Comparison of ENCODE assay signal across 1 cellular context in the genomic region with DNA sequence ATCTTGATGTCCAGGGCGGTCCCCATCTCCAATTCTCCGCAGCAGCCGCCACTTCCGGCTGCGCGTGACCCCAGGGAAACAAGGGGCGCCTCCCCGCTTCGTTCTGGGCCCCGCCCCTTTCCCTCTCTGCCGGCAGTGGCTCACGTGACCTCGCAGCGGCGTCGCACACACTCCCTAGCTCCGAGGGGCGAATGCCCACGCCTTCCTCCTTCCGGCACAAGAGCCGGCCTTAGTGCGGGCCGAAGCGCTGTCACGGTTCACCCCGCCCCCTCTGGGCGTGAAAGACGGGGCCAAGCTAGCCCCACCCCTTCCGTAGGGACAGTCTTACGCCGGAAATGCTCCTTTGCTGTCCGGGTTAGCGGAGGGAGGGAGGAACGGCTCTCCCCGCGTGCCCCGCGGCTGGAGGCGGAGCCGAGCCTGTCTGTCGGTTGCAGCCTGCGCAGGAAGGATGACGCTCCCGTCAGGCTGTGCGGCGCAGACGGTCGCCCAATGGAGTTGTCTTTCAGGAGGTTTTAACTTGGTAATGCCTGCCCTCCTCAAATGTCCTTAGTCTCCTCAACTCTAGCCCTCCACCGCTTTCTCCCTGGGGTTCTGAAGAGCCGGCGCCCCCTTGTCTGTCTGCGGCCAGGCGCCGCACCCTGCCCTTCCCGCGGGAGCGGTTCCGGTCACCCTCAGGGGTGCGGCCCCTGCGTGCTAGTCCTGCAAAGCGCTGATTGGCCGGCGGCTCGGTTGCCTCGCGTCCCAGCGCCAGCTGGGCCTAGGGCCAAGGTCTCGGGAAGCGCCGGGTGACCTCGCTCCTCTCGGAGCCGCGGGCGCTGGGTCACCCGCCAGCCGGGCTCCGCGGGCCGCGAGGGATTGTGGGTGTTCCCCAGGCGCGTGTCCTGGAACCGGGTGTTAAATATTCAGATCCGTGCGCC.
TF ChIP-seq lines count a peak whose summit lies in the region.

A gene (minus strand): TSS at position 66 of the 917 bp plus-strand sequence. CDS start 40 bp downstream, at position 26.

TF ChIP-seq in GM12878, 131 proteins besides CTCF, POLR2A, EP300 and RAD21 (continued from another document and continues in another):
- TF ChIP-seq, protein P1, sequence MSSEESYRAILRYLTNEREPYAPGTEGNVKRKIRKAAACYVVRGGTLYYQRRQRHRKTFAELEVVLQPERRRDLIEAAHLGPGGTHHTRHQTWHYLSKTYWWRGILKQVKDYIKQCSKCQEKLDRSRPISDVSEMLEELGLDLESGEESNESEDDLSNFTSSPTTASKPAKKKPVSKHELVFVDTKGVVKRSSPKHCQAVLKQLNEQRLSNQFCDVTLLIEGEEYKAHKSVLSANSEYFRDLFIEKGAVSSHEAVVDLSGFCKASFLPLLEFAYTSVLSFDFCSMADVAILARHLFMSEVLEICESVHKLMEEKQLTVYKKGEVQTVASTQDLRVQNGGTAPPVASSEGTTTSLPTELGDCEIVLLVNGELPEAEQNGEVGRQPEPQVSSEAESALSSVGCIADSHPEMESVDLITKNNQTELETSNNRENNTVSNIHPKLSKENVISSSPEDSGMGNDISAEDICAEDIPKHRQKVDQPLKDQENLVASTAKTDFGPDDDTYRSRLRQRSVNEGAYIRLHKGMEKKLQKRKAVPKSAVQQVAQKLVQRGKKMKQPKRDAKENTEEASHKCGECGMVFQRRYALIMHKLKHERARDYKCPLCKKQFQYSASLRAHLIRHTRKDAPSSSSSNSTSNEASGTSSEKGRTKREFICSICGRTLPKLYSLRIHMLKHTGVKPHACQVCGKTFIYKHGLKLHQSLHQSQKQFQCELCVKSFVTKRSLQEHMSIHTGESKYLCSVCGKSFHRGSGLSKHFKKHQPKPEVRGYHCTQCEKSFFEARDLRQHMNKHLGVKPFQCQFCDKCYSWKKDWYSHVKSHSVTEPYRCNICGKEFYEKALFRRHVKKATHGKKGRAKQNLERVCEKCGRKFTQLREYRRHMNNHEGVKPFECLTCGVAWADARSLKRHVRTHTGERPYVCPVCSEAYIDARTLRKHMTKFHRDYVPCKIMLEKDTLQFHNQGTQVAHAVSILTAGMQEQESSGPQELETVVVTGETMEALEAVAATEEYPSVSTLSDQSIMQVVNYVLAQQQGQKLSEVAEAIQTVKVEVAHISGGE (CRISPR knock-in tag; IDR thresholded peaks at IDR 0.05) = peak; percentile 76
- TF ChIP-seq, protein P2, sequence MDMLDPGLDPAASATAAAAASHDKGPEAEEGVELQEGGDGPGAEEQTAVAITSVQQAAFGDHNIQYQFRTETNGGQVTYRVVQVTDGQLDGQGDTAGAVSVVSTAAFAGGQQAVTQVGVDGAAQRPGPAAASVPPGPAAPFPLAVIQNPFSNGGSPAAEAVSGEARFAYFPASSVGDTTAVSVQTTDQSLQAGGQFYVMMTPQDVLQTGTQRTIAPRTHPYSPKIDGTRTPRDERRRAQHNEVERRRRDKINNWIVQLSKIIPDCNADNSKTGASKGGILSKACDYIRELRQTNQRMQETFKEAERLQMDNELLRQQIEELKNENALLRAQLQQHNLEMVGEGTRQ (IDR thresholded peaks at IDR 0.05; ENCODE audit: borderline replicate concordance, low read depth, low read length) = peak; percentile 87
- TF ChIP-seq HCFC1 (IDR thresholded peaks at IDR 0.05; ENCODE audit: low read length) (peak; percentile 61), NFIC (IDR thresholded peaks at IDR 0.05; ENCODE audit: low read depth, low read length) (no peak), TCF12 (IDR thresholded peaks at IDR 0.05; ENCODE audit: low read depth, low read length) (peak; percentile 59), MEF2B (IDR thresholded peaks at IDR 0.05; ENCODE audit: partially characterized antibody, poor library complexity, severe bottlenecking) (peak; percentile 25), SIN3A (IDR thresholded peaks at IDR 0.05; ENCODE audit: low read depth, low read length) (peak; percentile 48), YY1 (IDR thresholded peaks at IDR 0.05; ENCODE audit: low read depth, low read length) (peak; percentile 84), MYB (IDR thresholded peaks at IDR 0.05; ENCODE audit: borderline replicate concordance, low read depth, low read length) (no peak), CREB1 (IDR thresholded peaks at IDR 0.05; ENCODE audit: low read depth) (peak; percentile 64; the same call in 1 of the 2 replicates), BRCA1 (IDR thresholded peaks at IDR 0.05; ENCODE audit: low read depth, low read length) (no peak), KDM1A (IDR thresholded peaks at IDR 0.05; ENCODE audit: borderline replicate concordance) (no peak), TBL1XR1 (IDR thresholded peaks at IDR 0.05; ENCODE audit: low read depth, low read length) (no peak), ZNF207 (IDR thresholded peaks at IDR 0.05; ENCODE audit: borderline replicate concordance) (peak; percentile 92; the same call in 1 of the 2 replicates), EGR1 (IDR thresholded peaks at IDR 0.05; ENCODE audit: borderline replicate concordance in 1 of 2, low read depth in 2 of 2, low read length in 2 of 2) (peak; percentile 13 to 50; a peak in 1 of 3 replicates), NR2C2 (IDR thresholded peaks at IDR 0.05; ENCODE audit: borderline replicate concordance, control insufficient read depth, insufficient read length, low read depth) (no peak), SRF (IDR thresholded peaks at IDR 0.05; ENCODE audit: low read depth in 2 of 2, low read length in 2 of 2) (peak; percentile 86 to 87; a peak in 3 of 4 replicates), CREM (IDR thresholded peaks at IDR 0.05; ENCODE audit: low read depth) (peak; percentile 78), HDAC6 (IDR thresholded peaks at IDR 0.05; ENCODE audit: unreplicated experiment) (peak; percentile 59), SP1 (IDR thresholded peaks at IDR 0.05; ENCODE audit: low read depth, low read length) (peak; percentile 71), PAX5 (IDR thresholded peaks at IDR 0.05; ENCODE audit: borderline replicate concordance, low read depth, low read length) (no peak), NR2F1 (conservative IDR thresholded peaks at IDR 0.05) (peak; percentile 81), DPF2 (IDR thresholded peaks at IDR 0.05) (peak; percentile 73), IKZF2 (IDR thresholded peaks at IDR 0.05) (peak; percentile 37 to 53; a peak in 1 of 4 replicates), GABPA (IDR thresholded peaks at IDR 0.05; ENCODE audit: low read depth) (peak; percentile 91), BACH1 (IDR thresholded peaks at IDR 0.05; ENCODE audit: borderline replicate concordance) (no peak), GATAD2B (conservative IDR thresholded peaks at IDR 0.05; ENCODE audit: low read depth) (peak; percentile 89), NRF1 (conservative IDR thresholded peaks at IDR 0.05; ENCODE audit: low read depth, low read length) (peak; percentile 82), JUND (IDR thresholded peaks at IDR 0.05; ENCODE audit: low read depth, low read length) (no peak), MYC (IDR thresholded peaks at IDR 0.05; ENCODE audit: insufficient read depth, insufficient read length, insufficient replicate concordance, low read length, severe bottlenecking) (peak; percentile 11), IKZF1 (conservative IDR thresholded peaks at IDR 0.05) (peak; percentile 81), TARDBP (IDR thresholded peaks at IDR 0.05; ENCODE audit: borderline replicate concordance) (peak; percentile 19), NBN (IDR thresholded peaks at IDR 0.05) (peak; percentile 63; the same call in 1 of the 2 replicates), ZNF274 (IDR thresholded peaks at IDR 0.05; ENCODE audit: insufficient read depth, insufficient read length) (no peak), ASH2L (IDR thresholded peaks at IDR 0.05; ENCODE audit: borderline replicate concordance, low read depth) (peak; percentile 58; the same call in 1 of the 2 replicates), ATF7 (IDR thresholded peaks at IDR 0.05; ENCODE audit: low read depth) (peak; percentile 46; the same call in 1 of the 2 replicates), SPI1 (IDR thresholded peaks at IDR 0.05; ENCODE audit: borderline replicate concordance, insufficient read depth, low read depth, low read length) (peak; percentile 39; the same call in 1 of the 2 replicates), LARP7 (IDR thresholded peaks at IDR 0.05) (peak; percentile 89), ZNF24 (IDR thresholded peaks at IDR 0.05) (no peak), FOXK2 (IDR thresholded peaks at IDR 0.05) (peak; percentile 75), CEBPB (IDR thresholded peaks at IDR 0.05; ENCODE audit: borderline replicate concordance in 1 of 2, low read depth in 2 of 2, low read length in 2 of 2) (no peak)
- TF ChIP-seq, protein P3, sequence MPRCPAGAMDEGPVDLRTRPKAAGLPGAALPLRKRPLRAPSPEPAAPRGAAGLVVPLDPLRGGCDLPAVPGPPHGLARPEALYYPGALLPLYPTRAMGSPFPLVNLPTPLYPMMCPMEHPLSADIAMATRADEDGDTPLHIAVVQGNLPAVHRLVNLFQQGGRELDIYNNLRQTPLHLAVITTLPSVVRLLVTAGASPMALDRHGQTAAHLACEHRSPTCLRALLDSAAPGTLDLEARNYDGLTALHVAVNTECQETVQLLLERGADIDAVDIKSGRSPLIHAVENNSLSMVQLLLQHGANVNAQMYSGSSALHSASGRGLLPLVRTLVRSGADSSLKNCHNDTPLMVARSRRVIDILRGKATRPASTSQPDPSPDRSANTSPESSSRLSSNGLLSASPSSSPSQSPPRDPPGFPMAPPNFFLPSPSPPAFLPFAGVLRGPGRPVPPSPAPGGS (IDR thresholded peaks at IDR 0.05; ENCODE audit: borderline replicate concordance, insufficient read depth, low read depth, low read length, poor library complexity, severe bottlenecking) = peak; percentile 10
- TF ChIP-seq, protein P4, sequence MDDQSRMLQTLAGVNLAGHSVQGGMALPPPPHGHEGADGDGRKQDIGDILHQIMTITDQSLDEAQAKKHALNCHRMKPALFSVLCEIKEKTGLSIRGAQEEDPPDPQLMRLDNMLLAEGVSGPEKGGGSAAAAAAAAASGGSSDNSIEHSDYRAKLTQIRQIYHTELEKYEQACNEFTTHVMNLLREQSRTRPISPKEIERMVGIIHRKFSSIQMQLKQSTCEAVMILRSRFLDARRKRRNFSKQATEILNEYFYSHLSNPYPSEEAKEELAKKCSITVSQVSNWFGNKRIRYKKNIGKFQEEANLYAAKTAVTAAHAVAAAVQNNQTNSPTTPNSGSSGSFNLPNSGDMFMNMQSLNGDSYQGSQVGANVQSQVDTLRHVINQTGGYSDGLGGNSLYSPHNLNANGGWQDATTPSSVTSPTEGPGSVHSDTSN (IDR thresholded peaks at IDR 0.05; ENCODE audit: insufficient replicate concordance, low read depth, low read length) = peak; percentile 9
- TF ChIP-seq, protein P5, sequence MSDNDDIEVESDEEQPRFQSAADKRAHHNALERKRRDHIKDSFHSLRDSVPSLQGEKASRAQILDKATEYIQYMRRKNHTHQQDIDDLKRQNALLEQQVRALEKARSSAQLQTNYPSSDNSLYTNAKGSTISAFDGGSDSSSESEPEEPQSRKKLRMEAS (IDR thresholded peaks at IDR 0.05; ENCODE audit: low read depth, low read length) = peak; percentile 95
- TF ChIP-seq, protein P6, sequence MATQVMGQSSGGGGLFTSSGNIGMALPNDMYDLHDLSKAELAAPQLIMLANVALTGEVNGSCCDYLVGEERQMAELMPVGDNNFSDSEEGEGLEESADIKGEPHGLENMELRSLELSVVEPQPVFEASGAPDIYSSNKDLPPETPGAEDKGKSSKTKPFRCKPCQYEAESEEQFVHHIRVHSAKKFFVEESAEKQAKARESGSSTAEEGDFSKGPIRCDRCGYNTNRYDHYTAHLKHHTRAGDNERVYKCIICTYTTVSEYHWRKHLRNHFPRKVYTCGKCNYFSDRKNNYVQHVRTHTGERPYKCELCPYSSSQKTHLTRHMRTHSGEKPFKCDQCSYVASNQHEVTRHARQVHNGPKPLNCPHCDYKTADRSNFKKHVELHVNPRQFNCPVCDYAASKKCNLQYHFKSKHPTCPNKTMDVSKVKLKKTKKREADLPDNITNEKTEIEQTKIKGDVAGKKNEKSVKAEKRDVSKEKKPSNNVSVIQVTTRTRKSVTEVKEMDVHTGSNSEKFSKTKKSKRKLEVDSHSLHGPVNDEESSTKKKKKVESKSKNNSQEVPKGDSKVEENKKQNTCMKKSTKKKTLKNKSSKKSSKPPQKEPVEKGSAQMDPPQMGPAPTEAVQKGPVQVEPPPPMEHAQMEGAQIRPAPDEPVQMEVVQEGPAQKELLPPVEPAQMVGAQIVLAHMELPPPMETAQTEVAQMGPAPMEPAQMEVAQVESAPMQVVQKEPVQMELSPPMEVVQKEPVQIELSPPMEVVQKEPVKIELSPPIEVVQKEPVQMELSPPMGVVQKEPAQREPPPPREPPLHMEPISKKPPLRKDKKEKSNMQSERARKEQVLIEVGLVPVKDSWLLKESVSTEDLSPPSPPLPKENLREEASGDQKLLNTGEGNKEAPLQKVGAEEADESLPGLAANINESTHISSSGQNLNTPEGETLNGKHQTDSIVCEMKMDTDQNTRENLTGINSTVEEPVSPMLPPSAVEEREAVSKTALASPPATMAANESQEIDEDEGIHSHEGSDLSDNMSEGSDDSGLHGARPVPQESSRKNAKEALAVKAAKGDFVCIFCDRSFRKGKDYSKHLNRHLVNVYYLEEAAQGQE (IDR thresholded peaks at IDR 0.05; ENCODE audit: low read depth, low read length) = 0 out of 2 replicates have a peak, but pooled peaks have one; percentile 11
- TF ChIP-seq, protein P7, sequence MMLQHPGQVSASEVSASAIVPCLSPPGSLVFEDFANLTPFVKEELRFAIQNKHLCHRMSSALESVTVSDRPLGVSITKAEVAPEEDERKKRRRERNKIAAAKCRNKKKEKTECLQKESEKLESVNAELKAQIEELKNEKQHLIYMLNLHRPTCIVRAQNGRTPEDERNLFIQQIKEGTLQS (IDR thresholded peaks at IDR 0.05; ENCODE audit: borderline replicate concordance, extremely low read depth, low read depth, low read length) = peak; percentile 69; the same call in 1 of the 2 replicates
- TF ChIP-seq, protein P8, sequence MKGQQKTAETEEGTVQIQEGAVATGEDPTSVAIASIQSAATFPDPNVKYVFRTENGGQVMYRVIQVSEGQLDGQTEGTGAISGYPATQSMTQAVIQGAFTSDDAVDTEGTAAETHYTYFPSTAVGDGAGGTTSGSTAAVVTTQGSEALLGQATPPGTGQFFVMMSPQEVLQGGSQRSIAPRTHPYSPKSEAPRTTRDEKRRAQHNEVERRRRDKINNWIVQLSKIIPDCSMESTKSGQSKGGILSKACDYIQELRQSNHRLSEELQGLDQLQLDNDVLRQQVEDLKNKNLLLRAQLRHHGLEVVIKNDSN (IDR thresholded peaks at IDR 0.05; ENCODE audit: borderline replicate concordance, extremely low read length, insufficient read depth, low read depth, low read length) = peak; percentile 95
- TF ChIP-seq, protein P9, sequence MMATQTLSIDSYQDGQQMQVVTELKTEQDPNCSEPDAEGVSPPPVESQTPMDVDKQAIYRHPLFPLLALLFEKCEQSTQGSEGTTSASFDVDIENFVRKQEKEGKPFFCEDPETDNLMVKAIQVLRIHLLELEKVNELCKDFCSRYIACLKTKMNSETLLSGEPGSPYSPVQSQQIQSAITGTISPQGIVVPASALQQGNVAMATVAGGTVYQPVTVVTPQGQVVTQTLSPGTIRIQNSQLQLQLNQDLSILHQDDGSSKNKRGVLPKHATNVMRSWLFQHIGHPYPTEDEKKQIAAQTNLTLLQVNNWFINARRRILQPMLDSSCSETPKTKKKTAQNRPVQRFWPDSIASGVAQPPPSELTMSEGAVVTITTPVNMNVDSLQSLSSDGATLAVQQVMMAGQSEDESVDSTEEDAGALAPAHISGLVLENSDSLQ (IDR thresholded peaks at IDR 0.05) = peak; percentile 93
